Comparison of ENCODE assay signal across 30 cellular contexts in genomic region chr6:13577926-13578325, GRCh38.
"Had no signal": no experiment of that assay in that cellular context is flagged by ENCODE, and none has a peak within 500 bp of the region (broad histone marks: within the 10 kb centered on the region; RNA-seq: fewer than 3 reads in every experiment).

No MANE protein-coding gene starts in this region.

- ATAC-seq: naive thymus-derived CD4-positive, alpha-beta T cell; natural killer cell; pancreas; right cardiac atrium; right lobe of liver; stimulated activated memory B cell treated with anti-CD40 and anti-IgM and Interleukin-4, amounts not matched to agents 10 μg/mL and 1 μg/mL and 100 μg/mL, for 72 hours; stimulated activated naive CD8-positive, alpha-beta T cell treated with anti-CD3 and anti-CD28 coated beads, Interleukin-15, amount 100 ng/mL, for 72 hours; stimulated activated naive CD8-positive, alpha-beta T cell treated with anti-CD3 and anti-CD28 coated beads, Interleukin-15, Interleukin-2, amounts not matched to agents 100 U/mL and 50 U/mL, for 24 hours; upper lobe of right lung had no signal

- H3K4me1 ChIP-seq: prostate gland, upper lobe of right lung, uterus had no signal

- H3K27ac ChIP-seq: neutrophil, pancreas, prostate gland, right lobe of liver, sigmoid colon, suprapubic skin, testis, tibial artery, transverse colon, upper lobe of right lung, uterus had no signal

- H3K4me3 ChIP-seq: pancreas, prostate gland, right lobe of liver, sigmoid colon, spleen, suprapubic skin, testis, tibial artery, transverse colon, upper lobe of right lung, uterus had no signal

- H3K36me3 Mint-ChIP-seq: natural killer cell had no signal

- H3K27me3 Mint-ChIP-seq: naive thymus-derived CD4-positive, alpha-beta T cell; stimulated activated memory B cell treated with anti-CD40 and anti-IgM and Interleukin-4, amounts not matched to agents 10 μg/mL and 1 μg/mL and 100 μg/mL, for 72 hours; stimulated activated naive CD8-positive, alpha-beta T cell treated with anti-CD3 and anti-CD28 coated beads, Interleukin-15, amount 100 ng/mL, for 72 hours; type B pancreatic cell had no signal

- H3K27ac Mint-ChIP-seq: naive thymus-derived CD4-positive, alpha-beta T cell; natural killer cell; nephron progenitor cell; stimulated activated memory B cell treated with anti-CD40 and anti-IgM and Interleukin-4, amounts not matched to agents 10 μg/mL and 1 μg/mL and 100 μg/mL, for 72 hours; stimulated activated naive CD8-positive, alpha-beta T cell treated with anti-CD3 and anti-CD28 coated beads, Interleukin-15, amount 100 ng/mL, for 72 hours; type B pancreatic cell had no signal

- H3K9me3 Mint-ChIP-seq: naive thymus-derived CD4-positive, alpha-beta T cell; natural killer cell; stimulated activated memory B cell treated with anti-CD40 and anti-IgM and Interleukin-4, amounts not matched to agents 10 μg/mL and 1 μg/mL and 100 μg/mL, for 72 hours; stimulated activated naive CD8-positive, alpha-beta T cell treated with anti-CD3 and anti-CD28 coated beads, Interleukin-15, amount 100 ng/mL, for 72 hours had no signal

- H3K27me3 ChIP-seq: neutrophil, pancreas, right lobe of liver, sigmoid colon, spleen, suprapubic skin, testis, tibial artery, transverse colon, upper lobe of right lung, uterus had no signal

- H3K4me3 Mint-ChIP-seq: naive thymus-derived CD4-positive, alpha-beta T cell; natural killer cell; nephron progenitor cell; neural crest cell; stimulated activated memory B cell treated with anti-CD40 and anti-IgM and Interleukin-4, amounts not matched to agents 10 μg/mL and 1 μg/mL and 100 μg/mL, for 72 hours; stimulated activated naive CD8-positive, alpha-beta T cell treated with anti-CD3 and anti-CD28 coated beads, Interleukin-15, amount 100 ng/mL, for 72 hours; type B pancreatic cell had no signal

- DNase-seq: naive thymus-derived CD4-positive, alpha-beta T cell; natural killer cell; nephron progenitor cell; nucleus accumbens; pancreas; right cardiac atrium; right lobe of liver; sigmoid colon; small intestine; spleen; stimulated activated CD4-positive, alpha-beta T cell treated with anti-CD3 and anti-CD28 coated beads, Interleukin-12 subunit alpha, Interleukin-12 subunit beta, amount 100 ng/mL, for 4 hours; stimulated activated CD4-positive, alpha-beta T cell treated with anti-CD3 and anti-CD28 coated beads, Interleukin-1b, Interleukin-23, amount 100 ng/mL, for 48 hours; stimulated activated CD4-positive, alpha-beta T cell treated with anti-CD3 and anti-CD28 coated beads, Interleukin-4, amount 100 ng/mL, for 1 hour; stimulated activated CD4-positive, alpha-beta T cell treated with anti-CD3 and anti-CD28 coated beads, Interleukin-4, amount 100 ng/mL, for 4 hours; stimulated activated CD8-positive, alpha-beta memory T cell treated with anti-CD3 and anti-CD28 coated beads, Interleukin-4, amount 100 ng/mL, for 48 hours; stimulated activated naive CD4-positive, alpha-beta T cell; stimulated activated naive CD8-positive, alpha-beta T cell treated with anti-CD3 and anti-CD28 coated beads, Interleukin-15, amount 100 ng/mL, for 72 hours; stimulated activated naive CD8-positive, alpha-beta T cell treated with anti-CD3 and anti-CD28 coated beads, Interleukin-15, Interleukin-2, amounts not matched to agents 100 U/mL and 50 U/mL, for 24 hours; substantia nigra; testis; tibial artery; transverse colon; upper lobe of right lung; uterus had no signal

- H3K9me3 ChIP-seq: neutrophil, pancreas, prostate gland, right lobe of liver, sigmoid colon, suprapubic skin, testis, tibial artery, transverse colon, upper lobe of right lung, uterus had no signal

- H3K36me3 ChIP-seq: neutrophil, pancreas, prostate gland, uterus had no signal
